ENCODE assay signal across 14 cellular contexts in genomic region chr1:209168204-209168603, GRCh38.
DNase-seq lines count a peak whose midpoint lies in the region; ATAC-seq and TF ChIP-seq lines count a peak whose summit lies in the region.
"Had no signal": no experiment of that assay in that cellular context is flagged by ENCODE, and none has a peak within 500 bp of the region (broad histone marks: within the 10 kb centered on the region; RNA-seq: fewer than 3 reads in every experiment).

No MANE protein-coding gene starts in this region.

- dilution Hi-C loops in mammary epithelial cell (cut with HindIII; ENCODE audit: low sequenced_read_pairs): no loop called here

- H2AFZ ChIP-seq in mammary epithelial cell (ENCODE audit: low read depth, low read length): no peak overlapping the region

- in situ Hi-C loops in mammary epithelial cell (cut with MboI; ENCODE audit: low sequenced_read_pairs in 2 of 2): no loop called here

- POLR2A ChIA-PET in GM10248 (lab: Yijun Ruan, JAX): no interaction called here

- H3K4me3 ChIP-seq in MG63 (no peak overlapping the region), mammary epithelial cell (replicated peaks in 1 of 3; ENCODE audit: insufficient read depth in 1 of 3, low read depth in 2 of 3, low read length in 3 of 3) (no peak overlapping the region), coronary artery (no peak overlapping the region)
- H3K4me3 ChIP-seq: GM12878, mucosa of descending colon, SJCRH30 had no signal

- H3K9me3 ChIP-seq in MG63 (no peaks in the 10 kb centered on the region), mammary epithelial cell (replicated peaks; ENCODE audit: insufficient read depth, low read length) (no peaks in the 10 kb centered on the region)
- H3K9me3 ChIP-seq: mucosa of descending colon, SJCRH30 had no signal

- H3K27ac ChIP-seq in mammary epithelial cell (ENCODE audit: insufficient read depth, low read depth, low read length) (no peak overlapping the region), coronary artery (peak overlapping the region in 1 of 2 donors; percentile 17)
- H3K27ac ChIP-seq: SJCRH30 had no signal

- H4K20me1 ChIP-seq in mammary epithelial cell (ENCODE audit: insufficient read depth, low read length): no peaks in the 10 kb centered on the region

- TF ChIP-seq CTCF in mammary epithelial cell (conservative IDR thresholded peaks at IDR 0.05 in 1 of 2, IDR thresholded peaks at IDR 0.05 in 1 of 2; ENCODE audit: extremely low read depth in 1 of 2, insufficient read depth in 1 of 2, low read depth in 1 of 2, low read length in 2 of 2) (no peak), coronary artery (IDR thresholded peaks at IDR 0.05) (no peak), GM10248 (IDR thresholded peaks at IDR 0.05; ENCODE audit: control extremely low read depth, extremely low read depth, low read depth, missing control alignments) (no peak)

- no TSS peak for BruUV-seq in mammary epithelial cell (replicated peaks; lab: Mats Ljungman, UMichigan)

- no peaks in the 10 kb centered on the region for H3K79me2 ChIP-seq in mammary epithelial cell (ENCODE audit: insufficient read depth, low read length)

- no peak overlapping the region for H3K9ac ChIP-seq in mammary epithelial cell (ENCODE audit: insufficient read depth, low read length)

- H3K4me2 ChIP-seq in mammary epithelial cell (ENCODE audit: insufficient read depth, low read depth, low read length): peak overlapping the region; percentile 31

- intact Hi-C loops in mammary epithelial cell (cut with micrococcal nuclease): no loop called here

- no peaks in the 10 kb centered on the region for H3K36me3 ChIP-seq in MG63
- no peaks in the 10 kb centered on the region for H3K36me3 ChIP-seq in mammary epithelial cell (ENCODE audit: insufficient read depth, low read length)
- H3K36me3 ChIP-seq: SJCRH30 had no signal

- DNase-seq in Ammon's horn (ENCODE audit: low spot score) (peak; percentile 6), MG63 (peak; percentile 76), mammary epithelial cell (peak; percentile 87), left lobe of liver (ENCODE audit: low spot score) (no peak), coronary artery (ENCODE audit: low spot score) (no peak), GM10248 (ENCODE audit: extremely low spot score) (no peak), RPMI8226 (no peak)
- DNase-seq: activated CD4-positive, alpha-beta memory T cell treated with anti-CD3 and anti-CD28 coated beads, Interleukin-2, amount 10 ng/mL, durations not matched to agents 7 days and 5 days; islet precursor cell; mucosa of descending colon; NCI-H2081 treated with DMSO at 0.1 percent for 48 hours; SJCRH30 had no signal

- H3K27me3 ChIP-seq in MG63 (no peaks in the 10 kb centered on the region), mammary epithelial cell (ENCODE audit: insufficient read depth, low read length) (no peaks in the 10 kb centered on the region)
- H3K27me3 ChIP-seq: SJCRH30 had no signal

- H3K4me1 ChIP-seq in mammary epithelial cell (ENCODE audit: insufficient read depth, low read length): peaks cover 21% of the 10 kb centered on the region

- peak; percentile 78 for ATAC-seq in left lobe of liver
- no peak for ATAC-seq in HG03196 (IDR thresholded peaks at IDR 0.05; ENCODE audit: unreplicated experiment)
- ATAC-seq: GM12878, mucosa of descending colon had no signal

- CTCF ChIA-PET in mammary epithelial cell (lab: Charles Lee; ENCODE audit: low non-redundant PET) (interaction anchor here (0.7 kb wide), 1 partner anchor 171 kb away, joined by 3 read pairs; no protein-coding TSS in a partner anchor), GM10248 (lab: Yijun Ruan, JAX) (interaction anchor here (1.2 to 2.5 kb wide), 3 partner anchors 8 to 22 kb away, joined by 5 to 8 read pairs (median 7); no protein-coding TSS in a partner anchor)

Comparison
In these comparisons a context has a peak if more than half of its experiments do, and no peak if none do; other contexts are left out.
1. DNase-seq: peak in Ammon's horn (single experiment), MG63 (single experiment) and mammary epithelial cell (single experiment); none in left lobe of liver (single experiment), coronary artery (single experiment), GM10248 (single experiment) and RPMI8226 (single experiment).